9 cellular contexts compared by ENCODE assay signal in genomic region chr15:45129651-45130129, GRCh38. TPM values are rescaled to one million over a fixed set of nuclear protein-coding genes. Genes with fewer than 3 reads are reported as not detected.
DNase-seq lines count a peak whose midpoint lies in the region; ATAC-seq and TF ChIP-seq lines count a peak whose summit lies in the region.
"Had no signal": no experiment of that assay in that cellular context is flagged by ENCODE, and none has a peak within 500 bp of the region (broad histone marks: within the 10 kb centered on the region; RNA-seq: fewer than 3 reads in every experiment).

DUOX1 (plus strand) TSS chr15:45129994; CDS start chr15:45131967, 1,973 bp downstream.
DUOXA1 (minus strand) TSS chr15:45129879; CDS start chr15:45123014, 6,865 bp downstream.

- intact Hi-C loops in activated CD4-positive, alpha-beta T cell treated with anti-CD3 and anti-CD28 coated beads, Interleukin-2, amount 10 ng/mL, durations not matched to agents 24 days and 14 days (cut with micrococcal nuclease), result no loop called here

- DNase-seq in Ammon's horn (ENCODE audit: low spot score), result peak; percentile 37
- DNase-seq in activated CD4-positive, alpha-beta T cell treated with anti-CD3 and anti-CD28 coated beads, Interleukin-2, amount 10 ng/mL, durations not matched to agents 24 days and 14 days, result peak; percentile 72
- DNase-seq in foreskin keratinocyte, result peak in 1 of 2 donors; percentile 60
- peak; percentile 67 for DNase-seq in neural progenitor cell (ENCODE audit: low spot score)
- DNase-seq in inferior parietal cortex (ENCODE audit: extremely low spot score), result no peak
- no peak for DNase-seq in immature natural killer cell

- no peak within 1 kb of the TSS for H3K4me3 Mint-ChIP-seq in activated CD4-positive, alpha-beta T cell treated with anti-CD3 and anti-CD28 coated beads, Interleukin-2, amount 10 ng/mL, durations not matched to agents 24 days and 14 days
- H3K4me3 Mint-ChIP-seq in neural progenitor cell (peak within 1 kb of the TSS; percentile 68), immature natural killer cell (no peak within 1 kb of the TSS)

- ATAC-seq in foreskin keratinocyte, result peak; percentile 90
- ATAC-seq in HG03196 (IDR thresholded peaks at IDR 0.05; ENCODE audit: unreplicated experiment), result no peak
- no peak for ATAC-seq in HG03565 (IDR thresholded peaks at IDR 0.05; ENCODE audit: unreplicated experiment)

- H3K27ac ChIP-seq in foreskin keratinocyte, result no peak within 1 kb of the TSS
- H3K27ac ChIP-seq in neural progenitor cell, result no peak within 1 kb of the TSS

- no peaks in the 10 kb centered on the region for H3K36me3 ChIP-seq in neural progenitor cell

- TF ChIP-seq CTCF in foreskin keratinocyte (conservative IDR thresholded peaks at IDR 0.05) (no peak), neural progenitor cell (IDR thresholded peaks at IDR 0.05) (no peak)

- peaks cover 12% of the 10 kb centered on the region for H4K20me1 ChIP-seq in neural progenitor cell (ENCODE audit: low read depth)

- H3F3A ChIP-seq in neural progenitor cell (ENCODE audit: low read depth), result no peaks in the 10 kb centered on the region

- H3K27me3 Mint-ChIP-seq in activated CD4-positive, alpha-beta T cell treated with anti-CD3 and anti-CD28 coated beads, Interleukin-2, amount 10 ng/mL, durations not matched to agents 24 days and 14 days, result peaks cover 79% of the 10 kb centered on the region
- H3K27me3 Mint-ChIP-seq in neural progenitor cell (ENCODE audit: insufficient read depth, low read depth) (peaks cover 76% of the 10 kb centered on the region), immature natural killer cell (ENCODE audit: low read depth in 3 of 3) (peaks cover 22 to 37% (median 27%) of the 10 kb centered on the region in 3 donors)

- peaks cover 11% of the 10 kb centered on the region for H3K4me1 ChIP-seq in foreskin keratinocyte
- H3K4me1 ChIP-seq in neural progenitor cell, result peaks cover 5% of the 10 kb centered on the region

- no peak within 1 kb of the TSS for H3K9ac ChIP-seq in neural progenitor cell

- H3K27me3 ChIP-seq in foreskin keratinocyte, result no peaks in the 10 kb centered on the region
- H3K27me3 ChIP-seq in neural progenitor cell, result peaks cover 100% of the 10 kb centered on the region

- no peaks in the 10 kb centered on the region for H3K36me3 Mint-ChIP-seq in activated CD4-positive, alpha-beta T cell treated with anti-CD3 and anti-CD28 coated beads, Interleukin-2, amount 10 ng/mL, durations not matched to agents 24 days and 14 days (ENCODE audit: low read depth)
- H3K36me3 Mint-ChIP-seq in neural progenitor cell, result peaks cover 1% of the 10 kb centered on the region
- H3K36me3 Mint-ChIP-seq in immature natural killer cell, result no peaks in the 10 kb centered on the region

- H3K79me2 ChIP-seq in neural progenitor cell (ENCODE audit: low read depth), result no peaks in the 10 kb centered on the region

- H3K27ac Mint-ChIP-seq in activated CD4-positive, alpha-beta T cell treated with anti-CD3 and anti-CD28 coated beads, Interleukin-2, amount 10 ng/mL, durations not matched to agents 24 days and 14 days, result no peak within 1 kb of the TSS
- no peak within 1 kb of the TSS for H3K27ac Mint-ChIP-seq in neural progenitor cell
- H3K27ac Mint-ChIP-seq in immature natural killer cell, result no peak within 1 kb of the TSS

- peak within 1 kb of the TSS; percentile 30 for H2AFZ ChIP-seq in neural progenitor cell (replicated peaks)

- peaks cover 1% of the 10 kb centered on the region for H3K4me1 Mint-ChIP-seq in activated CD4-positive, alpha-beta T cell treated with anti-CD3 and anti-CD28 coated beads, Interleukin-2, amount 10 ng/mL, durations not matched to agents 24 days and 14 days
- H3K4me1 Mint-ChIP-seq in neural progenitor cell, result peaks cover 1% of the 10 kb centered on the region
- H3K4me1 Mint-ChIP-seq in immature natural killer cell, result peaks cover 3% of the 10 kb centered on the region in 2 donors

- H3K4me2 ChIP-seq in neural progenitor cell, result peak within 1 kb of the TSS; percentile 76

- H3K9me3 Mint-ChIP-seq in activated CD4-positive, alpha-beta T cell treated with anti-CD3 and anti-CD28 coated beads, Interleukin-2, amount 10 ng/mL, durations not matched to agents 24 days and 14 days, result no peaks in the 10 kb centered on the region
- peaks cover 1% of the 10 kb centered on the region for H3K9me3 Mint-ChIP-seq in neural progenitor cell
- H3K9me3 Mint-ChIP-seq in immature natural killer cell, result no peaks in the 10 kb centered on the region

- peak within 1 kb of the TSS; percentile 42 for H3K4me3 ChIP-seq in neural progenitor cell

- H3K9me3 ChIP-seq in neural progenitor cell (ENCODE audit: low read depth), result no peaks in the 10 kb centered on the region

RNA-seq across cellular contexts. Expression of gene DUOX1, which starts in this region (rescaled TPM):
- total RNA-seq in activated CD4-positive, alpha-beta T cell treated with anti-CD3 and anti-CD28 coated beads, Interleukin-2, amount 10 ng/mL, durations not matched to agents 24 days and 14 days, result 0.02 and 0.14 TPM in 2 replicates
- total RNA-seq in foreskin keratinocyte (16.3 and 17.8 TPM in 2 replicates), neural progenitor cell (ENCODE audit: low replicate concordance) (0.09 and 0.30 TPM in 2 replicates)
- polyA plus RNA-seq in foreskin keratinocyte (9.5 and 10.1 TPM in 2 replicates), immature natural killer cell (1 to 10 TPM in 1 of 3 donors, under 1 TPM in 2; 0.32 to 3.4 (median 0.43) TPM)

RNA-seq across cellular contexts. Expression of gene DUOXA1, which starts in this region (rescaled TPM):
- not detected in 2 replicates for total RNA-seq in activated CD4-positive, alpha-beta T cell treated with anti-CD3 and anti-CD28 coated beads, Interleukin-2, amount 10 ng/mL, durations not matched to agents 24 days and 14 days
- 7.0 and 9.8 TPM in 2 replicates for total RNA-seq in foreskin keratinocyte
- polyA plus RNA-seq in foreskin keratinocyte, result 5.7 TPM in 2 replicates
- total RNA-seq in neural progenitor cell (ENCODE audit: low replicate concordance), result not detected in 2 replicates
- polyA plus RNA-seq in immature natural killer cell, result not detected
- total RNA-seq: Daoy had no signal

Comparison
In these comparisons a context has a peak if more than half of its experiments do, and no peak if none do; other contexts are left out.
1. RNA of gene DUOX1 (total RNA-seq): 16.3 to 17.8 TPM in foreskin keratinocyte; 0.09 to 0.30 TPM in neural progenitor cell and 0.02 to 0.14 TPM in activated CD4-positive, alpha-beta T cell treated with anti-CD3 and anti-CD28 coated beads, Interleukin-2, amount 10 ng/mL, durations not matched to agents 24 days and 14 days; every median in the first group is over 10 times any median in the second.
2. Peak in DNase-seq in activated CD4-positive, alpha-beta T cell treated with anti-CD3 and anti-CD28 coated beads, Interleukin-2, amount 10 ng/mL, durations not matched to agents 24 days and 14 days; RNA of the genes that start here not detected or under 1 TPM.
3. Peak in DNase-seq, H3K4me3 ChIP-seq and H3K4me2 ChIP-seq in neural progenitor cell; RNA of the genes that start here not detected or under 1 TPM.